Comparison of ENCODE assay signal across 11 cellular contexts in the genomic region with DNA sequence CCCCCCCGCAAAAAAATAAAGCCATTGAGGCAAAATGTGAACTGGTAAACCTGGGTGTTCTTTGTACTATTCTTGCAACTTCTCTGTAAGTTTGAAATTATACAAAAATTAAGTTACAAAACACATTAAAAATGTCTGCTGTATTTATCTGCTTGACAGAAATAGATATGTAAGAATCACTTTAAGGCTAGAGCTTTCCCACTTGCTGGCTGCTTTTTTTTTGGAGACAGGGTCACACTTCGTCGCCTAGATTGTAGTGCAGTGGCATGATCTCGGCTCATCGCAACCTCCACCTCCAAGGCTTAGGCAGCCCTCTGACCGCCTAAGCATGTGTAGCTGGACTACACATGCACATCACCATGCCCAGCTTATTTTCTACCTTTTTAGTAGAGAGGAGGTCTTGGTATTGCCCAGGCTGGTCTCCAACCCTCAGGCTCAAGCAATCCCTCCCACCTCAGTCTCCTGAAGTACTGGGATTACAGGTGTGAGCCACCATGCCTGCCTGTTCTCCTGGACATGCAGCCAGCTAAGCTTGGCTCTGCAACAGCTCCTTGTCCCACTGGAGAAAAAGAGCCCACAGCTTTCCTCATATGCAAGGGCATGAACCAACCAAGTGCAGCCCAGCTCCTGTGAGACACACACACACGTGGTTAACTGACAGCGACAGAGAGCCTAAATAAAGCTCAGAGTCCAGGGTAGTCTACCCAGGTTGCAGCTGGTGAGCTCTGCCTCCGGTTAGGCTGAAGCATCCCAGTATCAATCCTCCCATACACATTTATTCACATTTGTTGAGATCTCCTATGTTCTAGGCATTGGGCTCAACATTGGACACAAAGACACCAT. TPM values are rescaled to one million over a fixed set of nuclear protein-coding genes. Genes with fewer than 3 reads are reported as not detected.
DNase-seq lines count a peak whose midpoint lies in the region; ATAC-seq and TF ChIP-seq lines count a peak whose summit lies in the region.
"Had no signal": no experiment of that assay in that cellular context is flagged by ENCODE, and none has a peak within 500 bp of the region (broad histone marks: within the 10 kb centered on the region; RNA-seq: fewer than 3 reads in every experiment).

No MANE protein-coding gene starts in this region.

- H3K4me1 Mint-ChIP-seq in activated naive CD4-positive, alpha-beta T cell treated with anti-CD3 and anti-CD28 coated beads, Interleukin-2, amount 10 ng/mL, durations not matched to agents 7 days and 5 days, result peaks cover 35% of the 10 kb centered on the region
- peaks cover 41% of the 10 kb centered on the region for H3K4me1 Mint-ChIP-seq in activated naive CD8-positive, alpha-beta T cell treated with anti-CD3 and anti-CD28 coated beads, Interleukin-2, amount 50 U/mL, for 24 hours
- H3K4me1 Mint-ChIP-seq in stimulated activated effector memory CD8-positive, alpha-beta T cell treated with anti-CD3 and anti-CD28 coated beads, Interleukin-12 subunit alpha, Interleukin-12 subunit beta, amount 100 ng/mL, for 72 hours, result peaks cover 58% of the 10 kb centered on the region

- no peak overlapping the region for H2AFZ ChIP-seq in OCI-LY3 (ENCODE audit: low read depth, low read length)

- no peaks in the 10 kb centered on the region for H3K9me3 Mint-ChIP-seq in activated naive CD4-positive, alpha-beta T cell treated with anti-CD3 and anti-CD28 coated beads, Interleukin-2, amount 10 ng/mL, durations not matched to agents 7 days and 5 days
- no peaks in the 10 kb centered on the region for H3K9me3 Mint-ChIP-seq in activated naive CD8-positive, alpha-beta T cell treated with anti-CD3 and anti-CD28 coated beads, Interleukin-2, amount 50 U/mL, for 24 hours
- no peaks in the 10 kb centered on the region for H3K9me3 Mint-ChIP-seq in stimulated activated effector memory CD8-positive, alpha-beta T cell treated with anti-CD3 and anti-CD28 coated beads, Interleukin-12 subunit alpha, Interleukin-12 subunit beta, amount 100 ng/mL, for 72 hours

- ATAC-seq in activated naive CD8-positive, alpha-beta T cell treated with anti-CD3 and anti-CD28 coated beads, Interleukin-2, amount 50 U/mL, for 24 hours, result no peak
- ATAC-seq in stimulated activated effector memory CD8-positive, alpha-beta T cell treated with anti-CD3 and anti-CD28 coated beads, Interleukin-12 subunit alpha, Interleukin-12 subunit beta, amount 100 ng/mL, for 72 hours, result no peak
- ATAC-seq in HG03520 (IDR thresholded peaks at IDR 0.05; ENCODE audit: unreplicated experiment), result no peak
- ATAC-seq: Panc1 had no signal

- 70 to 78% methylated on average over 9 of the region's 9 CpGs for WGBS in esophagus squamous epithelium, 2 donors

- H4K20me1 ChIP-seq in OCI-LY3 (ENCODE audit: insufficient read depth, low read length), result peaks cover 52% of the 10 kb centered on the region

- H3K4me3 ChIP-seq in OCI-LY3 (ENCODE audit: low read length) (no peak overlapping the region), esophagus squamous epithelium (no peak overlapping the region)

- no peak for DNase-seq in activated naive CD4-positive, alpha-beta T cell treated with anti-CD3 and anti-CD28 coated beads, Interleukin-2, amount 10 ng/mL, durations not matched to agents 7 days and 5 days
- DNase-seq in activated naive CD4-positive, alpha-beta T cell (lab: John Stamatoyannopoulos, UW), result no peak
- DNase-seq in activated naive CD8-positive, alpha-beta T cell treated with anti-CD3 and anti-CD28 coated beads, Interleukin-2, amount 50 U/mL, for 24 hours, result no peak
- DNase-seq in stimulated activated effector memory CD8-positive, alpha-beta T cell treated with anti-CD3 and anti-CD28 coated beads, Interleukin-12 subunit alpha, Interleukin-12 subunit beta, amount 100 ng/mL, for 72 hours (ENCODE audit: low spot score in 2 of 2), result peak in 1 of 2 donors; percentile 47
- DNase-seq in esophagus squamous epithelium (lab: John Stamatoyannopoulos, UW) (no peak), D341Med (ENCODE audit: low spot score) (no peak)
- DNase-seq: anterior cingulate cortex, NCI-H2029 treated with DMSO at 0.1 percent for 48 hours had no signal

- no peak overlapping the region for H3K9ac ChIP-seq in OCI-LY3 (ENCODE audit: low read length)

- H3K27me3 ChIP-seq in OCI-LY3 (ENCODE audit: low read depth, low read length), result no peaks in the 10 kb centered on the region
- H3K27me3 ChIP-seq in esophagus squamous epithelium, result no peaks in the 10 kb centered on the region

- peaks cover 57% of the 10 kb centered on the region for H3K36me3 ChIP-seq in OCI-LY3 (replicated peaks; ENCODE audit: low read depth, low read length)
- H3K36me3 ChIP-seq in esophagus squamous epithelium, result peaks cover 12 to 68% (median 20%) of the 10 kb centered on the region in 3 donors

- H3K79me2 ChIP-seq in OCI-LY3 (ENCODE audit: low read length), result peaks cover 50% of the 10 kb centered on the region

- peaks cover 53% of the 10 kb centered on the region for H3K36me3 Mint-ChIP-seq in activated naive CD4-positive, alpha-beta T cell treated with anti-CD3 and anti-CD28 coated beads, Interleukin-2, amount 10 ng/mL, durations not matched to agents 7 days and 5 days
- H3K36me3 Mint-ChIP-seq in activated naive CD8-positive, alpha-beta T cell treated with anti-CD3 and anti-CD28 coated beads, Interleukin-2, amount 50 U/mL, for 24 hours (ENCODE audit: low read depth), result peaks cover 66% of the 10 kb centered on the region
- peaks cover 77% of the 10 kb centered on the region for H3K36me3 Mint-ChIP-seq in stimulated activated effector memory CD8-positive, alpha-beta T cell treated with anti-CD3 and anti-CD28 coated beads, Interleukin-12 subunit alpha, Interleukin-12 subunit beta, amount 100 ng/mL, for 72 hours

- peak overlapping the region; percentile 75 for H3K27ac Mint-ChIP-seq in activated naive CD4-positive, alpha-beta T cell treated with anti-CD3 and anti-CD28 coated beads, Interleukin-2, amount 10 ng/mL, durations not matched to agents 7 days and 5 days
- H3K27ac Mint-ChIP-seq in activated naive CD8-positive, alpha-beta T cell treated with anti-CD3 and anti-CD28 coated beads, Interleukin-2, amount 50 U/mL, for 24 hours, result peak overlapping the region; percentile 96
- peak overlapping the region; percentile 98 for H3K27ac Mint-ChIP-seq in stimulated activated effector memory CD8-positive, alpha-beta T cell treated with anti-CD3 and anti-CD28 coated beads, Interleukin-12 subunit alpha, Interleukin-12 subunit beta, amount 100 ng/mL, for 72 hours

- CTCF ChIA-PET in activated naive CD4-positive, alpha-beta T cell treated with anti-CD3 and anti-CD28 coated beads, Interleukin-2, amount 10 ng/mL, durations not matched to agents 7 days and 5 days (lab: Charles Lee), result interaction anchor here (1.2 kb wide), 1 partner anchor 465 kb away, joined by 4 read pairs; no protein-coding TSS in a partner anchor

- intact Hi-C loops in esophagus squamous epithelium (cut with DNase I), result no loop called here

- no peak overlapping the region for H3K4me3 Mint-ChIP-seq in activated naive CD4-positive, alpha-beta T cell treated with anti-CD3 and anti-CD28 coated beads, Interleukin-2, amount 10 ng/mL, durations not matched to agents 7 days and 5 days
- peak overlapping the region; percentile 98 for H3K4me3 Mint-ChIP-seq in activated naive CD8-positive, alpha-beta T cell treated with anti-CD3 and anti-CD28 coated beads, Interleukin-2, amount 50 U/mL, for 24 hours
- no peak overlapping the region for H3K4me3 Mint-ChIP-seq in stimulated activated effector memory CD8-positive, alpha-beta T cell treated with anti-CD3 and anti-CD28 coated beads, Interleukin-12 subunit alpha, Interleukin-12 subunit beta, amount 100 ng/mL, for 72 hours

- H3K27ac ChIP-seq in OCI-LY3 (ENCODE audit: low read length) (peak overlapping the region; percentile 14; the same call in 1 of the 2 replicates), esophagus squamous epithelium (no peak overlapping the region)

- no peak overlapping the region for H3K4me2 ChIP-seq in OCI-LY3 (ENCODE audit: low read length)

- H3K9me3 ChIP-seq in OCI-LY3 (ENCODE audit: insufficient read depth, low read length), result no peaks in the 10 kb centered on the region
- no peaks in the 10 kb centered on the region for H3K9me3 ChIP-seq in esophagus squamous epithelium

- no peak for TF ChIP-seq POLR2A in esophagus squamous epithelium (IDR thresholded peaks at IDR 0.05)

- no peak for TF ChIP-seq CTCF in OCI-LY3 (IDR thresholded peaks at IDR 0.05; ENCODE audit: low read depth, low read length)
- TF ChIP-seq CTCF in esophagus squamous epithelium (IDR thresholded peaks at IDR 0.05), result no peak

- H3K4me1 ChIP-seq in OCI-LY3 (ENCODE audit: low read length), result peaks cover 19% of the 10 kb centered on the region
- peaks cover 16 to 57% (median 20%) of the 10 kb centered on the region in 3 donors for H3K4me1 ChIP-seq in esophagus squamous epithelium

- H3K27me3 Mint-ChIP-seq in activated naive CD4-positive, alpha-beta T cell treated with anti-CD3 and anti-CD28 coated beads, Interleukin-2, amount 10 ng/mL, durations not matched to agents 7 days and 5 days, result no peaks in the 10 kb centered on the region
- no peaks in the 10 kb centered on the region for H3K27me3 Mint-ChIP-seq in activated naive CD8-positive, alpha-beta T cell treated with anti-CD3 and anti-CD28 coated beads, Interleukin-2, amount 50 U/mL, for 24 hours

RNA-seq across cellular contexts. Expression of a gene that starts 4.5 kb away (rescaled TPM):
- 1,000 to 10,000 TPM; 1,206 to 4,149 (median 2,794) TPM for total RNA-seq in esophagus squamous epithelium
